13 cellular contexts compared by ENCODE assay signal in the genomic region with DNA sequence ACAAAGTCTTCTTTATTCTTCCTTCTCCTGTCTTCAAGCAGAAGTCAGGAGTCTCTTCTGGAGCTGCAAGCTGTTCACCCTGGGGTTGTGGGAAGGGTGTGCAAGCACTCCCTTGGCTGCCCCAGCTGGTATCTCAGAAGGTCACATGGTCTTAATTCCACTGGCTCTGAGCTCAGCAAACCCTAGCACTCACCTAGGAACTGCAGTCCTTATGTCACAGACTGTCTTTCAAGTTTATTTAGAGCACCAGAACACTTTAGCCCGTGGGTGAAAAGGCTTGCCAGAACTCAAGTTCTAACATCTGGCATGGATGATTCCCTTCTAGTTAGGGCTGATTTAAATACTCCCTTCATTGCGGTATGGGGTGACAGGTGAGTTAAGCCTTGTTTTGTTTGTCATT.
A peak's percentile ranks its signal among the peaks of the same experiment; 100 is the strongest.
DNase-seq lines count a peak whose midpoint lies in the region; ATAC-seq and TF ChIP-seq lines count a peak whose summit lies in the region.
"Had no signal": no experiment of that assay in that cellular context is flagged by ENCODE, and none has a peak within 500 bp of the region (broad histone marks: within the 10 kb centered on the region; RNA-seq: fewer than 3 reads in every experiment).

No MANE protein-coding gene starts in this region.

- DNase-seq in DMS 273 (lab: John Stamatoyannopoulos, UW; ENCODE audit: unreplicated experiment) = peak; percentile 32
- no peak for DNase-seq in DMS 273 treated with DMSO at 0.1 percent for 48 hours (lab: John Stamatoyannopoulos, UW)
- peak; percentile 40 for DNase-seq in DMS53 treated with DMSO at 0.1 percent for 48 hours (lab: John Stamatoyannopoulos, UW; ENCODE audit: unreplicated experiment)
- peak; percentile 79 to 94 for DNase-seq in NCI-H524 (lab: John Stamatoyannopoulos, UW)
- DNase-seq in epithelial cell of esophagus (ENCODE audit: low read depth) = peak; percentile 21
- DNase-seq in lower lobe of right lung = no peak
- DNase-seq: KG1, NCI-H1092, PC-9 had no signal

- no peaks in the 10 kb centered on the region for H3K9me3 ChIP-seq in lower lobe of right lung

- intact Hi-C loops in lower lobe of right lung (cut with DNase I) = no loop called here

- no peaks in the 10 kb centered on the region for H3K36me3 ChIP-seq in lower lobe of right lung
- H3K36me3 ChIP-seq: BLaER1 treated with 17β-estradiol and CSF1 and Interleukin-3, amounts not matched to agents 10 nM and 100 nM had no signal

- no peak overlapping the region for H3K27ac ChIP-seq in lower lobe of right lung
- H3K27ac ChIP-seq: 22Rv1; BLaER1 treated with 17β-estradiol and CSF1 and Interleukin-3, amounts not matched to agents 10 nM and 100 nM; PC-9 had no signal

- no peaks in the 10 kb centered on the region for H3K4me1 ChIP-seq in lower lobe of right lung
- H3K4me1 ChIP-seq: BLaER1 treated with 17β-estradiol and CSF1 and Interleukin-3, amounts not matched to agents 10 nM and 100 nM had no signal

- no peak overlapping the region for H3K4me3 ChIP-seq in epithelial cell of esophagus (ENCODE audit: low read length)
- H3K4me3 ChIP-seq in lower lobe of right lung = no peak overlapping the region
- H3K4me3 ChIP-seq: BLaER1 treated with 17β-estradiol and CSF1 and Interleukin-3, amounts not matched to agents 10 nM and 100 nM; PC-9 had no signal

- no peaks in the 10 kb centered on the region for H3K27me3 ChIP-seq in lower lobe of right lung (ENCODE audit: low read depth)
- H3K27me3 ChIP-seq: BLaER1 treated with 17β-estradiol and CSF1 and Interleukin-3, amounts not matched to agents 10 nM and 100 nM had no signal

- TF ChIP-seq CTCF in epithelial cell of esophagus (IDR thresholded peaks at IDR 0.05; ENCODE audit: insufficient read depth, low read depth, low read length, missing control alignments) = no peak
- TF ChIP-seq CTCF in lower lobe of right lung (IDR thresholded peaks at IDR 0.05) = no peak

- ATAC-seq in HG03025 (IDR thresholded peaks at IDR 0.05; ENCODE audit: low FRiP score, unreplicated experiment) (no peak), lower lobe of right lung (no peak), GM18519 (IDR thresholded peaks at IDR 0.05; ENCODE audit: low FRiP score, unreplicated experiment) (no peak)

Comparison
In these comparisons a context has a peak if more than half of its experiments do, and no peak if none do; other contexts are left out.
1. DNase-seq: peak in DMS 273 (single experiment), DMS53 treated with DMSO at 0.1 percent for 48 hours (single experiment), NCI-H524 (2 of 2) and epithelial cell of esophagus (single experiment); none in DMS 273 treated with DMSO at 0.1 percent for 48 hours (single experiment) and lower lobe of right lung (single experiment).